In the genomic region with DNA sequence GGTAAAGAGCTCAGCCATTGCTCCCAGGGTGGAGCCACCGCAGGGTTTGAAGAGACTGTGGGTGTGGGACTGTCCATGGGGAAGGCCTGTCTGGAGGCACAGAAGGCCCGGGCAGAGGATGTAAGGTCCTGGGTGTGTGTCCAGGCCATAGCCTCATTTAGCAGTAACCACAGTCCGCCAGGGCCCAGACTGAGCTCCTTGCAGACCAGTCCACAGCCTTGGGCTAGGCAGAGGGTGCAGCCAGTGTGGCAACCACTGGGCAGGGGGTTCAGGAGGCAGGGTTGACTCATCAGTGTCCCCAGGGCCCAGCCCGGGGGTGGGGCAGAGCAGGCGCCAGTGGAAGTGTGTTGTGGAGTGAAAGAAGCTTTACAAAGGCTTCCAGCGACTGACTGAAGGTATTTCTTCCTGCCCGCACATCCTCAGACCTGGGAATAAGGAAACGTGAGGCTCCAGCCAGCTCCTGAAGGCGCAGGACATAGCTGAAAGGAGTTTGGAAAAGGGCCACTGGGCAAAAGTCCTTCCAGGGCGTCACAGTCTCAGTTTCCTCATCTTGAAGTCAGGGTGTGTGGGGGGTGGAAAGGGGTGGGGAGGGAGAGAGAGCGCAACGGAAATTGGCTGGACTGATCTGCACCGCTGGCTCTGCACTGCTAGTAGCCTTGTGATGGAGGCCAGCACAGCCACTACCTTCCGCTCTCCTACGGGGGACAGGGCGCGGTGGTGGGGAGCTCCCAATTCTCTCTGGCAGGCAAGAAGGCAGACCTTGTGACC, we compare ENCODE assay signal across 8 cellular contexts. TPM values are rescaled to one million over a fixed set of nuclear protein-coding genes. Genes with fewer than 3 reads are reported as not detected.
DNase-seq lines count a peak whose midpoint lies in the region; ATAC-seq and TF ChIP-seq lines count a peak whose summit lies in the region.

No MANE protein-coding gene starts in this region.

- peaks cover 12% of the 10 kb centered on the region for H3K27me3 Mint-ChIP-seq in stimulated activated naive CD8-positive, alpha-beta T cell treated with anti-CD3 and anti-CD28 coated beads, Interleukin-15, Interleukin-2, amounts not matched to agents 100 ng/mL and 50 ng/mL, for 24 hours

- peaks cover 7% of the 10 kb centered on the region for H3K36me3 Mint-ChIP-seq in stimulated activated naive CD8-positive, alpha-beta T cell treated with anti-CD3 and anti-CD28 coated beads, Interleukin-15, Interleukin-2, amounts not matched to agents 100 ng/mL and 50 ng/mL, for 24 hours (ENCODE audit: low read depth)

- no peaks in the 10 kb centered on the region for H3K9me3 ChIP-seq in BLaER1 treated with 17β-estradiol and CSF1 and Interleukin-3, amounts not matched to agents 10 nM and 100 nM (replicated peaks in 1 of 11)
- no peaks in the 10 kb centered on the region for H3K9me3 ChIP-seq in OCI-LY3 (ENCODE audit: insufficient read depth, low read length)

- peaks cover 0 to 15% (median 7%) of the 10 kb centered on the region in 11 experiments; a peak in 9 of 22 replicates for H3K27me3 ChIP-seq in BLaER1 treated with 17β-estradiol and CSF1 and Interleukin-3, amounts not matched to agents 10 nM and 100 nM
- 0 out of 2 replicates have a peak, but pooled peaks cover 16% of the 10 kb centered on the region for H3K27me3 ChIP-seq in OCI-LY3 (ENCODE audit: low read depth, low read length)
- H3K27me3 ChIP-seq in kidney epithelial cell (ENCODE audit: control insufficient read depth, insufficient read depth, low read length) = peaks cover 25% of the 10 kb centered on the region

- DNase-seq in cardiac fibroblast (ENCODE audit: low read depth in 2 of 2) (peak; percentile 55 to 70), kidney epithelial cell (ENCODE audit: low read depth) (no peak), NCI-H2107 treated with DMSO at 0.1 percent for 48 hours (lab: John Stamatoyannopoulos, UW; ENCODE audit: unreplicated experiment) (no peak)
- no peak for DNase-seq in stimulated activated CD4-positive, alpha-beta T cell treated with anti-CD3 and anti-CD28 coated beads, Interleukin-4, amount 100 ng/mL, for 1 hour

- no peaks in the 10 kb centered on the region for H3K9me3 Mint-ChIP-seq in stimulated activated naive CD8-positive, alpha-beta T cell treated with anti-CD3 and anti-CD28 coated beads, Interleukin-15, Interleukin-2, amounts not matched to agents 100 ng/mL and 50 ng/mL, for 24 hours

- peak overlapping the region; percentile 87 to 99 (median 97) for H3K4me2 ChIP-seq in BLaER1 treated with 17β-estradiol and CSF1 and Interleukin-3, amounts not matched to agents 10 nM and 100 nM
- H3K4me2 ChIP-seq in OCI-LY3 (ENCODE audit: low read length) = peak overlapping the region; percentile 83

- H3K27ac Mint-ChIP-seq in stimulated activated naive CD8-positive, alpha-beta T cell treated with anti-CD3 and anti-CD28 coated beads, Interleukin-15, Interleukin-2, amounts not matched to agents 100 ng/mL and 50 ng/mL, for 24 hours = peak overlapping the region; percentile 97

- H3K27ac ChIP-seq in BLaER1 treated with 17β-estradiol and CSF1 and Interleukin-3, amounts not matched to agents 10 nM and 100 nM = peak overlapping the region; percentile 69 to 94 (median 84); a peak in 21 of 22 replicates
- peak overlapping the region; percentile 84 for H3K27ac ChIP-seq in OCI-LY3 (ENCODE audit: low read length)

- peak overlapping the region; percentile 68 to 87 (median 78) for H3K4me3 ChIP-seq in BLaER1 treated with 17β-estradiol and CSF1 and Interleukin-3, amounts not matched to agents 10 nM and 100 nM
- H3K4me3 ChIP-seq in OCI-LY3 (ENCODE audit: low read length) (peak overlapping the region; percentile 94), cardiac fibroblast (replicated peaks in 1 of 2; ENCODE audit: low read depth in 2 of 2, low read length in 2 of 2) (peak overlapping the region; percentile 85 to 93), kidney epithelial cell (ENCODE audit: low read depth, low read length) (peak overlapping the region; percentile 71)

- H4K20me1 ChIP-seq in BLaER1 treated with 17β-estradiol and CSF1 and Interleukin-3, amounts not matched to agents 10 nM and 100 nM = no peaks in the 10 kb centered on the region
- no peaks in the 10 kb centered on the region for H4K20me1 ChIP-seq in OCI-LY3 (ENCODE audit: insufficient read depth, low read length)

- H3K36me3 ChIP-seq in BLaER1 treated with 17β-estradiol and CSF1 and Interleukin-3, amounts not matched to agents 10 nM and 100 nM = no peaks in the 10 kb centered on the region
- no peaks in the 10 kb centered on the region for H3K36me3 ChIP-seq in OCI-LY3 (replicated peaks; ENCODE audit: low read depth, low read length)
- H3K36me3 ChIP-seq in kidney epithelial cell (ENCODE audit: control insufficient read depth, insufficient read depth, low read length) = no peaks in the 10 kb centered on the region

- H3K9ac ChIP-seq in BLaER1 treated with 17β-estradiol and CSF1 and Interleukin-3, amounts not matched to agents 10 nM and 100 nM = peak overlapping the region; percentile 73 to 87 (median 82)
- H3K9ac ChIP-seq in OCI-LY3 (ENCODE audit: low read length) = peak overlapping the region; percentile 89

- peak overlapping the region; percentile 90 for H2AFZ ChIP-seq in OCI-LY3 (ENCODE audit: low read depth, low read length)

- ATAC-seq in GM21367 (IDR thresholded peaks at IDR 0.05; ENCODE audit: unreplicated experiment) = peak; percentile 30

- H3K4me3 Mint-ChIP-seq in stimulated activated naive CD8-positive, alpha-beta T cell treated with anti-CD3 and anti-CD28 coated beads, Interleukin-15, Interleukin-2, amounts not matched to agents 100 ng/mL and 50 ng/mL, for 24 hours = peak overlapping the region; percentile 95

- peaks cover 29 to 74% (median 67%) of the 10 kb centered on the region in 10 experiments for H3K4me1 ChIP-seq in BLaER1 treated with 17β-estradiol and CSF1 and Interleukin-3, amounts not matched to agents 10 nM and 100 nM
- H3K4me1 ChIP-seq in OCI-LY3 (ENCODE audit: low read length) = peaks cover 16% of the 10 kb centered on the region

- TF ChIP-seq CTCF in OCI-LY3 (IDR thresholded peaks at IDR 0.05; ENCODE audit: low read depth, low read length) (no peak), cardiac fibroblast (IDR thresholded peaks at IDR 0.05; ENCODE audit: low read depth, low read length) (peak; percentile 10), kidney epithelial cell (IDR thresholded peaks at IDR 0.05; ENCODE audit: insufficient read depth, low read length, poor library complexity, severe bottlenecking) (no peak)

- H3K4me1 Mint-ChIP-seq in stimulated activated naive CD8-positive, alpha-beta T cell treated with anti-CD3 and anti-CD28 coated beads, Interleukin-15, Interleukin-2, amounts not matched to agents 100 ng/mL and 50 ng/mL, for 24 hours (ENCODE audit: low read depth) = peaks cover 58% of the 10 kb centered on the region

- no peaks in the 10 kb centered on the region for H3K79me2 ChIP-seq in OCI-LY3 (ENCODE audit: low read length)

RNA-seq across cellular contexts. Expression of gene WNT11, which starts 27.8 kb away (rescaled TPM):
- total RNA-seq in kidney epithelial cell = 0.21 and 0.27 TPM in 2 replicates

Comparison
In these comparisons a context has a peak if more than half of its experiments do, and no peak if none do; other contexts are left out.
1. DNase-seq: peak in cardiac fibroblast (2 of 2); none in kidney epithelial cell (single experiment), NCI-H2107 treated with DMSO at 0.1 percent for 48 hours (single experiment) and stimulated activated CD4-positive, alpha-beta T cell treated with anti-CD3 and anti-CD28 coated beads, Interleukin-4, amount 100 ng/mL, for 1 hour (single experiment).
2. Peak in every context shown above with its lines, with median percentiles within 50 percentile points of each other: H3K4me3 ChIP-seq.